ENCODE assay signal across 8 cellular contexts in the genomic region with DNA sequence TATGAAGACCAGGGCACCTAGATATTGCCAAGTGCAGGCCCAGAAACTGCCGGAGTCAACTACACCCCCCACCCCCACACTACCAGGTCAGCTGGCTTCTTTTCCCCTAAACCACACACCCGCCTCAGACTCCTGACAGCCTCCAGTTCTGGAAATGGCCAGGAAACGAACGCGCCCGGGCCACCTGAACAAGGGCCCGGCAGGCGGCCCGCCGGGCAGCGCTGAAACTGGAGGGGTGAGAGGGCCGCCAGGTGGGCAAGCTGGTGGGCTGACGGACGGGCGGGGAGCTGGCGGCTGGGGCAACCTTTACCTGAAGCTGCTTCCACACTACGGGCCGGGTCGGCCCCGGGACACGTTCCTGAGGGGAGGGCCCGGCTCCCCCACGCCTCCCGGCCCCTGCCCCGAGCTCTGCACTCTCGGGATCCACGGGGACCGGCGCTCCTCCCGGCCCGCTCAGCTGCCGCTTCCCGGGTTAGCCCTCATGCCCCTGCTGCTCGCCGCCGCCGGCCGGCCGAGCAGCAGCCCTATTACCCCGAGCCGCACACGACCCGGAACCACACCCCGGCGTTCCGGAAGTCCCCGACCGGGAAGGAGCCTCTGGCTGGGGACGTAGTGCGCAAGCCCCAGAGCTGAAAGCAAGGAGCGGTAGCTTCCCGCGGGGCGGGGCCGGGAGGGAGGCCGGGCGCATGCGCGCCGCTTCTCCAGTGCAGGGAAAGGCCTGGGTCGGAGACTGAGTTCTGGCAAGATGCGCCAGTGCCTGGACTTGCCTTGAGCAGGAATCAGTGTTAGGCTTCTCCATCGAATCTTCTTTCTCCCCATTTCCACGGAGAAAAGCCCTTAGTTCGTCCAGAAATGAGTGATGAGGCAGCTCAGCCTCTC. TPM values are rescaled to one million over a fixed set of nuclear protein-coding genes. Genes with fewer than 3 reads are reported as not detected.
DNase-seq lines count a peak whose midpoint lies in the region; ATAC-seq and TF ChIP-seq lines count a peak whose summit lies in the region.

Gene MAPKAP1 (minus strand): TSS at position 548 of the 879 bp plus-strand sequence. CDS start 34,634 bp downstream, outside the sequence.

- H3K4me3 ChIP-seq in OCI-LY1 (ENCODE audit: low read depth, low read length, poor library complexity, severe bottlenecking), result peak within 1 kb of the TSS; percentile 100
- peak within 1 kb of the TSS; percentile 96 for H3K4me3 ChIP-seq in mesodermal cell (ENCODE audit: extremely low read depth, insufficient read depth, low read length, poor library complexity, severe bottlenecking)

- H3K4me2 ChIP-seq in OCI-LY1 (ENCODE audit: low read length), result peak within 1 kb of the TSS; percentile 98

- H3F3A ChIP-seq in OCI-LY1 (ENCODE audit: insufficient read depth, low read length), result no peaks in the 10 kb centered on the region

- TF ChIP-seq CTCF in OCI-LY1 (IDR thresholded peaks at IDR 0.05; ENCODE audit: low read length), result no peak

- H3K36me3 ChIP-seq in OCI-LY1 (ENCODE audit: insufficient read depth, low read length), result no peaks in the 10 kb centered on the region
- H3K36me3 ChIP-seq in mesodermal cell (ENCODE audit: control insufficient read depth, insufficient read depth, low read length), result peaks cover 7% of the 10 kb centered on the region

- peak within 1 kb of the TSS; percentile 95 for H3K9ac ChIP-seq in OCI-LY1 (ENCODE audit: low read length)

- H3K9me3 ChIP-seq in OCI-LY1 (ENCODE audit: low read length) (no peaks in the 10 kb centered on the region), mesodermal cell (ENCODE audit: control insufficient read depth, low read length) (no peaks in the 10 kb centered on the region)

- H2AFZ ChIP-seq in OCI-LY1 (ENCODE audit: low read length), result peak within 1 kb of the TSS; percentile 3

- H4K20me1 ChIP-seq in OCI-LY1 (ENCODE audit: insufficient read depth, low read length), result no peaks in the 10 kb centered on the region

- H3K4me1 ChIP-seq in OCI-LY1 (ENCODE audit: insufficient read depth, low read length, severe bottlenecking) (peaks cover 34% of the 10 kb centered on the region), mesodermal cell (ENCODE audit: control insufficient read depth, insufficient read depth, low read length, poor library complexity, severe bottlenecking) (peaks cover 6% of the 10 kb centered on the region)

- DNase-seq in DMS 273 (lab: John Stamatoyannopoulos, UW; ENCODE audit: unreplicated experiment) (peak; percentile 98), HuH-7 (ENCODE audit: low spot score) (peak; percentile 93)
- DNase-seq in activated CD8-positive, alpha-beta memory T cell treated with anti-CD3 and anti-CD28 coated beads, Interleukin-2, amount 50 U/mL, for 4 hours, result peak; percentile 95
- DNase-seq in stimulated activated CD8-positive, alpha-beta memory T cell treated with anti-CD3 and anti-CD28 coated beads, Interleukin-15, amount 100 ng/mL, for 24 hours (ENCODE audit: low read depth), result peak; percentile 87

- H3K27ac ChIP-seq in OCI-LY1 (ENCODE audit: low read depth, low read length, poor library complexity, severe bottlenecking) (peak within 1 kb of the TSS; percentile 11), mesodermal cell (ENCODE audit: low read depth, low read length, severe bottlenecking) (peak within 1 kb of the TSS; percentile 62)

- ATAC-seq in GM21526 (IDR thresholded peaks at IDR 0.05; ENCODE audit: low FRiP score, unreplicated experiment), result peak; percentile 85

- H3K27me3 ChIP-seq in OCI-LY1 (ENCODE audit: insufficient read depth, low read length), result no peaks in the 10 kb centered on the region

- peaks cover 40% of the 10 kb centered on the region for H3K79me2 ChIP-seq in OCI-LY1 (ENCODE audit: insufficient read depth, low read length)

- H3K9me2 ChIP-seq in OCI-LY1 (ENCODE audit: low read depth, low read length), result no peaks in the 10 kb centered on the region

- WGBS in mesodermal cell (ENCODE audit: insufficient coverage in 2 of 2), 2 experiments, result 0 to 1% methylated on average over 43 to 46 of the region's 65 CpGs

- in situ Hi-C loops in endometrial microvascular endothelial cells (cut with HindIII; ENCODE audit: inconsistent ontology term, low pct_unique_long_range_greater_than_20kb, low sequenced_read_pairs), result no loop called here

RNA-seq across cellular contexts. Expression of gene MAPKAP1, which starts in this region (rescaled TPM):
- total RNA-seq in endometrial microvascular endothelial cells (ENCODE audit: inconsistent ontology term), result 142 TPM
- 86.4 TPM for polyA plus RNA-seq in mesodermal cell (2013, experiment 1 of 2)
- 74.2 TPM for polyA plus RNA-seq in mesodermal cell (2013, experiment 2 of 2)

Comparison
In these comparisons a context has a peak if more than half of its experiments do, and no peak if none do; other contexts are left out.
1. Peak in every context shown above with its lines: DNase-seq, ATAC-seq, H3K4me3 ChIP-seq and H3K27ac ChIP-seq.